Comparison of ENCODE assay signal across 9 cellular contexts in the genomic region with DNA sequence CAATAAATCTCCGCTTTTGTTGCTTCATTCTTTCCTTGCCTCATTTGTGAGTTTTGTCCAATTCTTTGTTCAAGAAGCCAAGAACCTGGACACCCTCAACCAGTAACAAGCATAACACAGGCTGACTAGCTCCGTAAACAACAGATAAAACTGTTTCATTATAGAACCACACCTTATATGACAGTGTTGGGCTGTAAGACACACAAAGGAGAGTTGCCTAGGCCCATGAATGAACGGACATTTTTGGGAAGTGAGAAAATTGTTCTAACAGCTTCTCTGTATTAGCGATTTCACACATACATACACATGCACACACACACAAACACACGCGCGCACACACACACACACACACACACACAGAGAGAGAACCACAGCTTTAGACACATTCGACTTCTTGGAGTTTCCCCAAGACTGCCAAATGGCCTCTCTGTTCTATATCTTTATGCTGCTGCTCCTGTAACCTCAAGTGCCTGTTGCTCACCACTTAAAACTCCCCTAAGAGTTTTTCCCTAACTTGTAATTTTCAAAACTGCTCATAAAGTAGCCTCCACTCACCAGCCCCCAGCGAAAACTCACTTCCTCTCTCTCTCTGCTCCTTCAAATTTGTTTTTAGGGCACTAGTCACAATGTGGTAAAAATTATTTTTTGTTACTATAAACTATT. TPM values are rescaled to one million over a fixed set of nuclear protein-coding genes. Genes with fewer than 3 reads are reported as not detected.
A peak's percentile ranks its signal among the peaks of the same experiment; 100 is the strongest.
DNase-seq lines count a peak whose midpoint lies in the region; ATAC-seq and TF ChIP-seq lines count a peak whose summit lies in the region.
"Had no signal": no experiment of that assay in that cellular context is flagged by ENCODE, and none has a peak within 500 bp of the region (broad histone marks: within the 10 kb centered on the region; RNA-seq: fewer than 3 reads in every experiment).

No MANE protein-coding gene starts in this region.

- no peaks in the 10 kb centered on the region for H3K9me3 ChIP-seq in transverse colon

- H3K36me3 ChIP-seq in transverse colon: peaks cover 0 to 10% (median 0%) of the 10 kb centered on the region in 4 donors
- peaks cover 7% of the 10 kb centered on the region for H3K36me3 ChIP-seq in H7 (replicated peaks; ENCODE audit: control insufficient read depth, insufficient read depth, low read length)

- no peaks in the 10 kb centered on the region for H3K27me3 Mint-ChIP-seq in activated CD8-positive, alpha-beta T cell treated with anti-CD3 and anti-CD28 coated beads, Interleukin-2, amount 10 ng/mL, durations not matched to agents 7 days and 5 days (ENCODE audit: low read depth)

- peaks cover 93% of the 10 kb centered on the region for H3K36me3 Mint-ChIP-seq in activated CD8-positive, alpha-beta T cell treated with anti-CD3 and anti-CD28 coated beads, Interleukin-2, amount 10 ng/mL, durations not matched to agents 7 days and 5 days (ENCODE audit: low read depth)

- POLR2A ChIA-PET in activated CD8-positive, alpha-beta T cell treated with anti-CD3 and anti-CD28 coated beads, Interleukin-2, amount 10 ng/mL, durations not matched to agents 7 days and 5 days (lab: Charles Lee): interaction anchor here (0.7 kb wide), 1 partner anchor 36 kb away, joined by 3 read pairs; a partner anchor contains a TSS

- TF ChIP-seq CTCF in transverse colon (IDR thresholded peaks at IDR 0.05): no peak

- H3K4me1 Mint-ChIP-seq in activated CD8-positive, alpha-beta T cell treated with anti-CD3 and anti-CD28 coated beads, Interleukin-2, amount 10 ng/mL, durations not matched to agents 7 days and 5 days (ENCODE audit: low read depth): peaks cover 36% of the 10 kb centered on the region

- DNase-seq in Right ventricle myocardium superior (no peak), left ventricle myocardium superior (no peak), transverse colon (no peak), NCI-H1694 (lab: John Stamatoyannopoulos, UW) (no peak), SW 1271 (lab: John Stamatoyannopoulos, UW) (no peak), H7 (no peak)
- DNase-seq in activated CD8-positive, alpha-beta T cell treated with anti-CD3 and anti-CD28 coated beads, Interleukin-2, amount 10 ng/mL, durations not matched to agents 7 days and 5 days: no peak
- DNase-seq: RPMI8226 had no signal

- H3K4me1 ChIP-seq in transverse colon: peaks cover 0 to 21% (median 0%) of the 10 kb centered on the region in 4 donors

- CTCF ChIA-PET in activated CD8-positive, alpha-beta T cell treated with anti-CD3 and anti-CD28 coated beads, Interleukin-2, amount 10 ng/mL, durations not matched to agents 7 days and 5 days (lab: Charles Lee): interaction anchor here (1.6 kb wide), 1 partner anchor 243 kb away, joined by 3 read pairs; no protein-coding TSS in a partner anchor

- H3K4me3 ChIP-seq in transverse colon (no peak overlapping the region), H7 (ENCODE audit: insufficient read depth, low read depth, low read length) (no peak overlapping the region)

- ATAC-seq in Right ventricle myocardium superior (ENCODE audit: poor library complexity) (peak; percentile 18), left ventricle myocardium superior (no peak), HG02852 (IDR thresholded peaks at IDR 0.05; ENCODE audit: unreplicated experiment) (peak; percentile 53)
- ATAC-seq in activated CD8-positive, alpha-beta T cell treated with anti-CD3 and anti-CD28 coated beads, Interleukin-2, amount 10 ng/mL, durations not matched to agents 7 days and 5 days: no peak

- WGBS in transverse colon (ENCODE audit: low coverage in 1 of 2), 2 donors: 50 to 52% methylated on average over 4 to 9 of the region's 9 CpGs

- peak; percentile 75 for TF ChIP-seq EP300 in transverse colon (IDR thresholded peaks at IDR 0.05; ENCODE audit: low read depth)

- H3K9me3 Mint-ChIP-seq in activated CD8-positive, alpha-beta T cell treated with anti-CD3 and anti-CD28 coated beads, Interleukin-2, amount 10 ng/mL, durations not matched to agents 7 days and 5 days (ENCODE audit: insufficient read depth): peaks cover 8% of the 10 kb centered on the region

- intact Hi-C loops in Right ventricle myocardium superior (cut with DNase I): no loop called here
- intact Hi-C loops in left ventricle myocardium superior (cut with micrococcal nuclease): no loop called here
- intact Hi-C loops in transverse colon (cut with DNase I; ENCODE audit: low total_unique reads): no loop called here

- H3K27me3 ChIP-seq in transverse colon (no peaks in the 10 kb centered on the region), H7 (ENCODE audit: control insufficient read depth, insufficient read depth, low read length) (no peaks in the 10 kb centered on the region)

- in situ Hi-C loops in transverse colon (cut with MboI; ENCODE audit: low pct_ligation_motif_present in 1 of 4, low pct_unique_long_range_greater_than_20kb in 1 of 4, low sequenced_read_pairs in 3 of 4): no loop called here

- H3K27ac ChIP-seq in transverse colon: peak overlapping the region; percentile 50 to 73 (median 64)

- peak overlapping the region; percentile 45 for H3K27ac Mint-ChIP-seq in activated CD8-positive, alpha-beta T cell treated with anti-CD3 and anti-CD28 coated beads, Interleukin-2, amount 10 ng/mL, durations not matched to agents 7 days and 5 days

- TF ChIP-seq POLR2A in transverse colon (IDR thresholded peaks at IDR 0.05): no peak

- H3K4me3 Mint-ChIP-seq in activated CD8-positive, alpha-beta T cell treated with anti-CD3 and anti-CD28 coated beads, Interleukin-2, amount 10 ng/mL, durations not matched to agents 7 days and 5 days: no peak overlapping the region

RNA-seq across cellular contexts. Expression of a gene that starts 35.9 kb away (rescaled TPM):
- total RNA-seq in Right ventricle myocardium superior: 21.9 TPM
- total RNA-seq in left ventricle myocardium superior: 20.3 TPM
- total RNA-seq in activated CD8-positive, alpha-beta T cell treated with anti-CD3 and anti-CD28 coated beads, Interleukin-2, amount 10 ng/mL, durations not matched to agents 7 days and 5 days: 100 to 1,000 TPM; 211 to 219 TPM
- total RNA-seq in transverse colon: 100 to 1,000 TPM in 1 of 4 donors, 10 to 100 TPM in 3; 49.0 to 141 (median 75.2) TPM
- total RNA-seq in H7 (2014; rRNA removed; shearing (Covaris generic)): 326 and 329 TPM in 2 replicates

Comparison
In these comparisons a context has a peak if more than half of its experiments do, and no peak if none do; other contexts are left out.
1. ATAC-seq: peak in Right ventricle myocardium superior (single experiment) and HG02852 (single experiment); none in left ventricle myocardium superior (single experiment) and activated CD8-positive, alpha-beta T cell treated with anti-CD3 and anti-CD28 coated beads, Interleukin-2, amount 10 ng/mL, durations not matched to agents 7 days and 5 days (single experiment).